ENCODE assay signal across 9 cellular contexts in the genomic region with DNA sequence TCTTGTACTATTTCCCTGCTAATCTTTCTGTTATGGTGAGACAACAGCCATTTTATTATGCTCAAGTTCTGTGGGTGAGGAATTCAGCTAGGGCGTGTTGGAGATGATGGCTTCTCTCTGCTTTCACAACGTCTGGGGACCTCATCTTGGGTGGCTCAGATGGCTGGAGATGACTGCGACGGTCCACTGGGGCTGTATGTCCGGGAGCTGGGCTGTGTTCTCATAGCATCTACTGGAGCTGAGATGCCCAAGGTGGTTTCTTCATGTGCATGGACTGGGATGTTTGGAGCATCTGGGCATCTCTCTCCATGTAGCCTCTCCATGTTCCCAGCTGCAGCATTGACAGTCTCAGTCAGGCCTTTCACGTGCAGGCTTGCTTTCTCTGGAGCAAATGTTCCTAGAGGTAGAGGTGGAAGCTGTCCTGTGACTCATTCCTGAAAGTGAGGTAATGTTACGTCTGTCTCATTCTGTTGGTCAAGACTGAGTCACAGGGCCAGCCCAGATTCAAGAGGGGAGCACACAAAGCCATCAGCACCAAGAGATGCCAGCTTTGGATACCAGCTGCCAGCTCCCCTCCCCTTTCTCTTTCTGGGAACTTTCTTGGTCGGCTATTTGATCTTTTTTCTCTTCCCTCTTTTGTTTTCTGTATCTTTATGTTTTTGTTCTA.
DNase-seq lines count a peak whose midpoint lies in the region; ATAC-seq and TF ChIP-seq lines count a peak whose summit lies in the region.
"Had no signal": no experiment of that assay in that cellular context is flagged by ENCODE, and none has a peak within 500 bp of the region (broad histone marks: within the 10 kb centered on the region; RNA-seq: fewer than 3 reads in every experiment).

No MANE protein-coding gene starts in this region.

- no peaks in the 10 kb centered on the region for H3K36me3 ChIP-seq in Karpas-422 (ENCODE audit: insufficient read depth, low read length)

- no peak overlapping the region for H3K4me2 ChIP-seq in Karpas-422 (ENCODE audit: low read depth, low read length, poor library complexity, severe bottlenecking)

- H3K4me1 ChIP-seq in Karpas-422 (ENCODE audit: low read length) = peaks cover 3% of the 10 kb centered on the region; the same call in 1 of the 2 replicates

- H3K27me3 ChIP-seq in Karpas-422 (ENCODE audit: low read length) = no peaks in the 10 kb centered on the region

- ATAC-seq in esophagus mucosa (peak; percentile 88), HG03378 (IDR thresholded peaks at IDR 0.05; ENCODE audit: unreplicated experiment) (no peak)

- no peak overlapping the region for H3K27ac ChIP-seq in Karpas-422 (ENCODE audit: low read length)

- H2AFZ ChIP-seq in Karpas-422 (ENCODE audit: low read length) = no peak overlapping the region

- H3K4me3 ChIP-seq in Karpas-422 (ENCODE audit: low read length) = no peak overlapping the region

- no peaks in the 10 kb centered on the region for H3K79me2 ChIP-seq in Karpas-422 (ENCODE audit: low read length)

- H4K20me1 ChIP-seq in Karpas-422 (ENCODE audit: insufficient read depth, low read depth, low read length) = no peaks in the 10 kb centered on the region

- TF ChIP-seq CTCF in GM13976 (IDR thresholded peaks at IDR 0.05; ENCODE audit: borderline replicate concordance, control extremely low read depth, extremely low read depth, insufficient read depth, missing control alignments) = no peak

- no peaks in the 10 kb centered on the region for H3K9me2 ChIP-seq in Karpas-422 (replicated peaks; ENCODE audit: insufficient read depth, low read length)

- in situ Hi-C loops in GM13976 (cut with MboI; ENCODE audit: low sequenced_read_pairs, unreplicated experiment) = no loop called here

- no peak overlapping the region for H3K9ac ChIP-seq in Karpas-422 (ENCODE audit: low read length)

- H3K9me3 ChIP-seq in Karpas-422 (ENCODE audit: low read length) = no peaks in the 10 kb centered on the region

- DNase-seq in SIG-M5 treated with dmso at 0.1 percent for 504 hours (lab: John Stamatoyannopoulos, UW; ENCODE audit: unreplicated experiment) (peak; percentile 25), SIG-M5 (lab: John Stamatoyannopoulos, UW) (no peak), NCI-H510A (lab: John Stamatoyannopoulos, UW) (peak; percentile 25), pulmonary artery endothelial cell (ENCODE audit: low read depth, low spot score) (peak; percentile 19), Karpas-422 (no peak), GM13976 (ENCODE audit: low spot score) (no peak)
- DNase-seq: CD4-positive, CD25-positive, alpha-beta regulatory T cell had no signal

Comparison
In these comparisons a context has a peak if more than half of its experiments do, and no peak if none do; other contexts are left out.
1. DNase-seq: peak in SIG-M5 treated with dmso at 0.1 percent for 504 hours (single experiment), NCI-H510A (single experiment) and pulmonary artery endothelial cell (single experiment); none in SIG-M5 (single experiment), Karpas-422 (single experiment) and GM13976 (single experiment).